Comparison of ENCODE assay signal across 12 cellular contexts in genomic region chr9:136942881-136943230, GRCh38. TPM values are rescaled to one million over a fixed set of nuclear protein-coding genes. Genes with fewer than 3 reads are reported as not detected.
DNase-seq lines count a peak whose midpoint lies in the region; ATAC-seq and TF ChIP-seq lines count a peak whose summit lies in the region.
"Had no signal": no experiment of that assay in that cellular context is flagged by ENCODE, and none has a peak within 500 bp of the region (broad histone marks: within the 10 kb centered on the region; RNA-seq: fewer than 3 reads in every experiment).

No MANE protein-coding gene starts in this region.

- no peaks in the 10 kb centered on the region for H3K9me3 Mint-ChIP-seq in central memory CD8-positive, alpha-beta T cell
- no peaks in the 10 kb centered on the region for H3K9me3 Mint-ChIP-seq in natural killer cell

- H3K9me3 ChIP-seq in AG04450 (ENCODE audit: control insufficient read depth, insufficient read depth, low read length), result peaks cover 16% of the 10 kb centered on the region; the same call in 1 of the 2 replicates

- CTCF ChIA-PET in AG04450 (lab: Charles Lee), result no interaction called here

- no peak overlapping the region for H3K27ac Mint-ChIP-seq in central memory CD8-positive, alpha-beta T cell (ENCODE audit: low read depth)
- H3K27ac Mint-ChIP-seq in natural killer cell, result no peak overlapping the region

- H3K27me3 ChIP-seq in AG04450 (ENCODE audit: control insufficient read depth, insufficient read depth, low read length), result no peaks in the 10 kb centered on the region

- no peak for ATAC-seq in central memory CD8-positive, alpha-beta T cell (replicated peaks; ENCODE audit: extremely low read depth, poor library complexity, severe bottlenecking)
- ATAC-seq in natural killer cell (no peak), GM18858 (IDR thresholded peaks at IDR 0.05; ENCODE audit: unreplicated experiment) (no peak), HG03442 (IDR thresholded peaks at IDR 0.05; ENCODE audit: unreplicated experiment) (no peak), GM18870 (IDR thresholded peaks at IDR 0.05; ENCODE audit: unreplicated experiment) (no peak)

- peak overlapping the region; percentile 78 for H3K4me3 ChIP-seq in AG04450 (ENCODE audit: low read depth, low read length)

- intact Hi-C loops in natural killer cell (cut with micrococcal nuclease), result loop anchor here (5.0 kb wide), 1 partner anchor 56 kb away; the partner anchor contains the start of gene TRAF2

- TF ChIP-seq RAD21 in Ishikawa (IDR thresholded peaks at IDR 0.05; ENCODE audit: low read depth), result no peak

- no peak for TF ChIP-seq CTCF in AG04450 (IDR thresholded peaks at IDR 0.05; ENCODE audit: low read depth, low read length)
- no peak for TF ChIP-seq CTCF in natural killer cell (IDR thresholded peaks at IDR 0.05)

- H3K4me3 Mint-ChIP-seq in central memory CD8-positive, alpha-beta T cell, result peak overlapping the region; percentile 80
- peak overlapping the region; percentile 62 for H3K4me3 Mint-ChIP-seq in natural killer cell

- H3K27ac ChIP-seq in AG04450 (ENCODE audit: low read depth, low read length), result no peak overlapping the region

- no peak for DNase-seq in AG04450 (ENCODE audit: low read depth, low spot score)
- DNase-seq in central memory CD8-positive, alpha-beta T cell (ENCODE audit: low spot score in 2 of 2), result no peak
- no peak for DNase-seq in natural killer cell
- no peak for DNase-seq in NCI-H1417 (lab: John Stamatoyannopoulos, UW)
- DNase-seq: NCI-H1105 treated with DMSO at 0.1 percent for 48 hours had no signal

- H3K36me3 Mint-ChIP-seq in central memory CD8-positive, alpha-beta T cell (ENCODE audit: insufficient read depth), result peaks cover 41% of the 10 kb centered on the region
- no peaks in the 10 kb centered on the region for H3K36me3 Mint-ChIP-seq in natural killer cell

- POLR2A ChIA-PET in AG04450 (lab: Yijun Ruan, JAX), result no interaction called here

- peaks cover 12% of the 10 kb centered on the region for H3K4me1 Mint-ChIP-seq in central memory CD8-positive, alpha-beta T cell
- H3K4me1 Mint-ChIP-seq in natural killer cell, result peaks cover 15 to 29% of the 10 kb centered on the region in 2 donors

- no peak for TF ChIP-seq EP300 in Ishikawa (IDR thresholded peaks at IDR 0.05; ENCODE audit: borderline replicate concordance)

- H3K27me3 Mint-ChIP-seq in central memory CD8-positive, alpha-beta T cell, result no peaks in the 10 kb centered on the region
- no peaks in the 10 kb centered on the region for H3K27me3 Mint-ChIP-seq in natural killer cell (ENCODE audit: low read depth in 2 of 2)

TF ChIP-seq in Ishikawa, 13 proteins besides CTCF, POLR2A, EP300 and RAD21:
- TF ChIP-seq ZBTB7A (IDR thresholded peaks at IDR 0.05; ENCODE audit: low read depth) (peak; percentile 39; the same call in 1 of the 2 replicates), TAF1 (IDR thresholded peaks at IDR 0.05; ENCODE audit: low read depth) (no peak)

RNA-seq across cellular contexts. Expression of gene FBXW5, which starts 1.7 kb away (rescaled TPM):
- 31.2 and 46.4 TPM in 2 replicates for polyA plus RNA-seq in AG04450 (2011; rRNA removed)
- polyA minus RNA-seq in AG04450 (2011; rRNA and poly(A)+ RNA removed), result 44.6 and 69.4 TPM in 2 replicates
- total RNA-seq in natural killer cell, result 100 to 1,000 TPM; 117 to 144 (median 136) TPM

RNA-seq across cellular contexts. Expression of gene C8G, which starts 2.2 kb away (rescaled TPM):
- 0.41 TPM in 1 of 2 replicates, not detected in the other for polyA plus RNA-seq in AG04450 (2011; rRNA removed)
- polyA minus RNA-seq in AG04450 (2011; rRNA and poly(A)+ RNA removed), result not detected in 2 replicates
- total RNA-seq in natural killer cell, result 1 to 10 TPM; 3.9 to 8.5 (median 7.3) TPM
- total RNA-seq: esophagus mucosa, H7, temporal lobe had no signal

RNA-seq across cellular contexts. Expression of gene LCN12, which starts 9.2 kb away (rescaled TPM):
- not detected in 2 replicates for polyA plus RNA-seq in AG04450 (2011; rRNA removed)
- polyA minus RNA-seq in AG04450 (2011; rRNA and poly(A)+ RNA removed), result not detected in 2 replicates
- 10 to 100 TPM in 1 of 3 donors, 1 to 10 TPM in 2; 9.2 to 11.3 (median 9.8) TPM for total RNA-seq in natural killer cell

RNA-seq across cellular contexts. Expression of gene PTGDS, which starts 34.4 kb away (rescaled TPM):
- polyA plus RNA-seq in AG04450 (2011; rRNA removed), result 7.8 and 9.6 TPM in 2 replicates
- 1.3 and 2.2 TPM in 2 replicates for polyA minus RNA-seq in AG04450 (2011; rRNA and poly(A)+ RNA removed)
- 100 to 1,000 TPM; 157 to 361 (median 296) TPM for total RNA-seq in natural killer cell

RNA-seq across cellular contexts. Expression of gene LCNL1, which starts 39.9 kb away (rescaled TPM):
- 1.5 TPM in 2 replicates for polyA plus RNA-seq in AG04450 (2011; rRNA removed)
- polyA minus RNA-seq in AG04450 (2011; rRNA and poly(A)+ RNA removed), result 2.1 and 2.7 TPM in 2 replicates
- total RNA-seq in natural killer cell, result 1 to 10 TPM; 4.9 to 8.4 (median 8.2) TPM
